ENCODE assay signal across 1 cellular context in the genomic region with DNA sequence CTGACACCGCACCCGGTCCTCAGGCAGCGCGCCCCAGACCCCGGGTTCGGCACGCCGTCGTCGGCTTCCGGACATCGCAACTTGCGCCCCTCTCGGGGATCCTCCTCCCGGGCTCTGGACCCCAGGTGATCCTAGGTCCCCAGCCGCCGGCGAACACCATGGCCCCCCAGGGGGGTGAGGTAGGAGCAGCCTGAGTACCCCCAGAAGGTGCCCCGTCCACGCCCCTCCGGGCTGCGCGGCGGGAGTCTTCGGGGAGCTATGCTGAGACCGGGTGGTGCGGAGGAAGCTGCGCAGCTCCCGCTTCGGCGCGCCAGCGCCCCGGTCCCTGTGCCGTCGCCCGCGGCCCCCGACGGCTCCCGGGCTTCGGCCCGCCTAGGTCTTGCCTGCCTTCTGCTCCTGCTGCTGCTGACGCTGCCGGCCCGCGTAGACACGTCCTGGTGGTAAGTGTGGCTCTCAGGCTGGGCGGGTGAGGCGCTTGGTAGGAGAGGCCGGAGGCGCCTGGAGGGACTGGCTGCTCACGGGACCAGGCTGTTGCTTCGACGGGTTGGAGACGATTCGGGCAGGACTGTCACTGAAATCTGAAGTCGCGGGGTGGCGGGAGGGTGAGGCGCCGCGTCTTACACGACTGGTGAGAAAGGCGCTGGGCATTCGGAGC.
TF ChIP-seq lines count a peak whose summit lies in the region.

No MANE protein-coding gene starts in this region.

TF ChIP-seq in IMR-90, 13 proteins besides CTCF, POLR2A, EP300 and RAD21 (continued from another document):
- TF ChIP-seq RCOR1 (IDR thresholded peaks at IDR 0.05; ENCODE audit: insufficient replicate concordance, low read length) (no peak), SMC3 (IDR thresholded peaks at IDR 0.05; ENCODE audit: low read depth, low read length) (no peak), MAFK (IDR thresholded peaks at IDR 0.05; ENCODE audit: low read depth, low read length) (no peak), CHD1 (IDR thresholded peaks at IDR 0.05; ENCODE audit: low read depth, low read length) (no peak), BHLHE40 (IDR thresholded peaks at IDR 0.05; ENCODE audit: low read depth, low read length) (no peak), NFE2L2 (IDR thresholded peaks at IDR 0.05; ENCODE audit: low read depth, low read length) (no peak)
